25 cellular contexts compared by ENCODE assay signal in genomic region chrX:27924261-27924660, GRCh38. TPM values are rescaled to one million over a fixed set of nuclear protein-coding genes. Genes with fewer than 3 reads are reported as not detected.
A peak's percentile ranks its signal among the peaks of the same experiment; 100 is the strongest.
DNase-seq lines count a peak whose midpoint lies in the region; ATAC-seq and TF ChIP-seq lines count a peak whose summit lies in the region.
"Had no signal": no experiment of that assay in that cellular context is flagged by ENCODE, and none has a peak within 500 bp of the region (broad histone marks: within the 10 kb centered on the region; RNA-seq: fewer than 3 reads in every experiment).

No MANE protein-coding gene starts in this region.

- no peak for TF ChIP-seq RAD21 in IMR-90 (IDR thresholded peaks at IDR 0.05; ENCODE audit: low read length)

- no peak overlapping the region for H3K9ac ChIP-seq in IMR-90 (ENCODE audit: low read depth, low read length)
- no peak overlapping the region for H3K9ac ChIP-seq in mammary epithelial cell (ENCODE audit: insufficient read depth, low read length)
- H3K9ac ChIP-seq: BLaER1 had no signal

- H4K5ac ChIP-seq in IMR-90 (ENCODE audit: low read depth, low read length): no peak overlapping the region

- H3K27me3 ChIP-seq in IMR-90 (ENCODE audit: control insufficient read depth, insufficient read depth, low read length) (no peaks in the 10 kb centered on the region), mammary epithelial cell (ENCODE audit: insufficient read depth, low read length) (no peaks in the 10 kb centered on the region), foreskin keratinocyte (no peaks in the 10 kb centered on the region)

- no peaks in the 10 kb centered on the region for H3K4me1 ChIP-seq in IMR-90 (ENCODE audit: control insufficient read depth, insufficient read depth, low read length)
- H3K4me1 ChIP-seq in mammary epithelial cell (ENCODE audit: insufficient read depth, low read length): peaks cover 3% of the 10 kb centered on the region
- peaks cover 8% of the 10 kb centered on the region for H3K4me1 ChIP-seq in foreskin keratinocyte
- H3K4me1 ChIP-seq: BLaER1, HAP-1 had no signal

- intact Hi-C loops in IMR-90 (cut with micrococcal nuclease): no loop called here
- intact Hi-C loops in mammary epithelial cell (cut with micrococcal nuclease): no loop called here

- 20% methylated on average over 1 of the region's 4 CpGs; no CpG with 5 or more reads in 1 of the 2 experiments for WGBS in IMR-90 (ENCODE audit: extremely low coverage in 2 of 2, insufficient read length in 1 of 2), 2 experiments
- WGBS in mammary epithelial cell (ENCODE audit: low coverage, missing lambda C conversion rate): 63% methylated on average over 4 of the region's 4 CpGs

- no peak overlapping the region for H2AK9ac ChIP-seq in IMR-90 (replicated peaks; ENCODE audit: low read depth, low read length, poor library complexity)

- no peak for TF ChIP-seq POLR2A in IMR-90 (IDR thresholded peaks at IDR 0.05; ENCODE audit: low read depth, low read length)

- no TSS peak for BruUV-seq in IMR-90 (replicated peaks; lab: Mats Ljungman, UMichigan)
- BruUV-seq in mammary epithelial cell (replicated peaks; lab: Mats Ljungman, UMichigan): no TSS peak

- H3K79me2 ChIP-seq in mammary epithelial cell (ENCODE audit: insufficient read depth, low read length): no peaks in the 10 kb centered on the region

- ATAC-seq in IMR-90 (ENCODE audit: low read depth): no peak
- peak; percentile 100 for ATAC-seq in foreskin keratinocyte
- ATAC-seq in HG02870 (IDR thresholded peaks at IDR 0.05; ENCODE audit: unreplicated experiment): no peak

- no peaks in the 10 kb centered on the region for H4K20me1 ChIP-seq in IMR-90 (ENCODE audit: insufficient read depth, low read length)
- H4K20me1 ChIP-seq in mammary epithelial cell (ENCODE audit: insufficient read depth, low read length): no peaks in the 10 kb centered on the region
- H4K20me1 ChIP-seq: BLaER1 had no signal

- H3K4me2 ChIP-seq in IMR-90 (ENCODE audit: low read depth, low read length) (no peak overlapping the region), mammary epithelial cell (ENCODE audit: insufficient read depth, low read depth, low read length) (peak overlapping the region; percentile 38)
- H3K4me2 ChIP-seq: BLaER1 had no signal

- no peaks in the 10 kb centered on the region for H3K36me3 ChIP-seq in IMR-90 (ENCODE audit: control insufficient read depth, insufficient read depth, low read length)
- H3K36me3 ChIP-seq in mammary epithelial cell (ENCODE audit: insufficient read depth, low read length): no peaks in the 10 kb centered on the region
- H3K36me3 ChIP-seq: BLaER1, HAP-1 had no signal

- no peak overlapping the region for H4K91ac ChIP-seq in IMR-90 (ENCODE audit: insufficient read depth, low read depth, low read length)

- CTCF ChIA-PET in IMR-90 (lab: Yijun Ruan, JAX): no interaction called here
- CTCF ChIA-PET in mammary epithelial cell (lab: Charles Lee; ENCODE audit: low non-redundant PET): interaction anchor here (0.7 kb wide), 1 partner anchor 571 kb away, joined by 3 read pairs; no protein-coding TSS in a partner anchor

- H2BK15ac ChIP-seq in IMR-90 (ENCODE audit: low read depth, low read length): no peak overlapping the region

- TF ChIP-seq CTCF in IMR-90 (conservative IDR thresholded peaks at IDR 0.05; ENCODE audit: low read depth, low read length): no peak
- TF ChIP-seq CTCF in mammary epithelial cell (conservative IDR thresholded peaks at IDR 0.05 in 1 of 2, IDR thresholded peaks at IDR 0.05 in 1 of 2; ENCODE audit: extremely low read depth in 1 of 2, insufficient read depth in 1 of 2, low read depth in 1 of 2, low read length in 2 of 2): no peak
- no peak for TF ChIP-seq CTCF in foreskin keratinocyte (conservative IDR thresholded peaks at IDR 0.05)

- no peak overlapping the region for H2AFZ ChIP-seq in IMR-90 (replicated peaks; ENCODE audit: low read length, poor library complexity)
- no peak overlapping the region for H2AFZ ChIP-seq in mammary epithelial cell (ENCODE audit: low read depth, low read length)

- H3K14ac ChIP-seq in IMR-90 (replicated peaks; ENCODE audit: low read depth, low read length): no peak overlapping the region

- H4K8ac ChIP-seq in IMR-90 (ENCODE audit: low read depth in 2 of 2, low read length in 2 of 2): no peak overlapping the region

- DNase-seq in ELR (ENCODE audit: low read depth) (peak; percentile 9), IMR-90 (peak; percentile 6), mammary epithelial cell (peak; percentile 62), foreskin keratinocyte (peak; percentile 47 to 79), UCSD-AML1 (lab: John Stamatoyannopoulos, UW; ENCODE audit: unreplicated experiment) (no peak), HK-2 (ENCODE audit: unreplicated experiment) (no peak), retina (no peak)
- DNase-seq: CD4-positive, CD25-positive, alpha-beta regulatory T cell; DMS153; GOT3; HFFc6; KBM-7; MM.1S; NCI-H1048; NCI-H1417; NCI-H1694; NCI-H2029 treated with DMSO at 0.1 percent for 48 hours; NCI-H446 treated with DMSO at 0.1 percent for 48 hours; NCI-H526; RPMI8226; SHP77 treated with DMSO at 0.1 percent for 48 hours had no signal

- H3K4me3 ChIP-seq in IMR-90 (ENCODE audit: insufficient read depth, low read depth, low read length) (no peak overlapping the region), mammary epithelial cell (replicated peaks in 1 of 3; ENCODE audit: insufficient read depth in 1 of 3, low read depth in 2 of 3, low read length in 3 of 3) (no peak overlapping the region)
- H3K4me3 ChIP-seq: BLaER1, HAP-1 had no signal

- POLR2A ChIA-PET in IMR-90 (lab: Charles Lee; ENCODE audit: unreplicated experiment): no interaction called here

- dilution Hi-C loops in IMR-90 (cut with HindIII; ENCODE audit: low sequenced_read_pairs, unreplicated experiment) (no loop called here), mammary epithelial cell (cut with HindIII; ENCODE audit: low sequenced_read_pairs) (no loop called here)

- no peak overlapping the region for H2BK120ac ChIP-seq in IMR-90 (ENCODE audit: low read depth, low read length)

- H3K23ac ChIP-seq in IMR-90 (ENCODE audit: low read depth, low read length): no peak overlapping the region

- H2BK5ac ChIP-seq in IMR-90 (ENCODE audit: low read depth, low read length, poor library complexity, severe bottlenecking): no peak overlapping the region

- no peak overlapping the region for H3K4ac ChIP-seq in IMR-90 (ENCODE audit: low read depth, low read length)

- in situ Hi-C loops in IMR-90 (cut with MboI; ENCODE audit: low sequenced_read_pairs) (no loop called here), mammary epithelial cell (cut with MboI; ENCODE audit: low sequenced_read_pairs in 2 of 2) (no loop called here)

- H3K9me1 ChIP-seq in IMR-90 (ENCODE audit: insufficient read depth, low read length): no peaks in the 10 kb centered on the region

- H3K56ac ChIP-seq in IMR-90 (ENCODE audit: extremely low read depth, insufficient read depth, low read length): no peak overlapping the region

- no peak overlapping the region for H3K18ac ChIP-seq in IMR-90 (ENCODE audit: low read depth, low read length)

- H2AK5ac ChIP-seq in IMR-90 (ENCODE audit: low read depth, low read length): no peak overlapping the region

- no peaks in the 10 kb centered on the region for H3K79me1 ChIP-seq in IMR-90 (ENCODE audit: low read depth in 1 of 2, low read length in 2 of 2)

- H3K9me3 ChIP-seq in IMR-90 (ENCODE audit: control insufficient read depth, insufficient read depth, low read length) (no peaks in the 10 kb centered on the region), mammary epithelial cell (replicated peaks; ENCODE audit: insufficient read depth, low read length) (no peaks in the 10 kb centered on the region)
- H3K9me3 ChIP-seq: BLaER1, HAP-1 had no signal

- H3K27ac ChIP-seq in IMR-90 (ENCODE audit: insufficient read depth, low read length) (no peak overlapping the region), mammary epithelial cell (ENCODE audit: insufficient read depth, low read depth, low read length) (no peak overlapping the region), foreskin keratinocyte (no peak overlapping the region)
- H3K27ac ChIP-seq: BLaER1 had no signal

- no peak overlapping the region for H2BK20ac ChIP-seq in IMR-90 (ENCODE audit: low read depth, low read length)

TF ChIP-seq in IMR-90, 13 proteins besides CTCF, POLR2A, EP300 and RAD21 (continues in another document):
- TF ChIP-seq RFX5 (IDR thresholded peaks at IDR 0.05; ENCODE audit: low read depth, low read length) (no peak), RCOR1 (IDR thresholded peaks at IDR 0.05; ENCODE audit: insufficient replicate concordance, low read length) (no peak), SMC3 (IDR thresholded peaks at IDR 0.05; ENCODE audit: low read depth, low read length) (no peak), BHLHE40 (IDR thresholded peaks at IDR 0.05; ENCODE audit: low read depth, low read length) (no peak), CHD1 (IDR thresholded peaks at IDR 0.05; ENCODE audit: low read depth, low read length) (no peak), MAFK (IDR thresholded peaks at IDR 0.05; ENCODE audit: low read depth, low read length) (no peak), CEBPB (IDR thresholded peaks at IDR 0.05; ENCODE audit: low read depth, low read length) (no peak), USF2 (IDR thresholded peaks at IDR 0.05; ENCODE audit: low read depth, low read length) (no peak), ELK1 (IDR thresholded peaks at IDR 0.05; ENCODE audit: borderline replicate concordance, low read depth, low read length) (no peak), FOS (IDR thresholded peaks at IDR 0.05; ENCODE audit: low read depth, low read length) (no peak)

RNA-seq across cellular contexts. Expression of gene DCAF8L1, which starts 57.0 kb away (rescaled TPM):
- total RNA-seq in IMR-90 (2012; rRNA removed) (not detected in 2 replicates), mammary epithelial cell (not detected), foreskin keratinocyte (not detected in 2 replicates)
- polyA plus RNA-seq in IMR-90 (2012; rRNA removed) (not detected in 2 replicates), mammary epithelial cell (not detected), foreskin keratinocyte (not detected in 2 replicates)
- not detected in 2 replicates for polyA plus RNA-seq in IMR-90 (2012; cell fraction: cytosol; rRNA removed)
- polyA plus RNA-seq in IMR-90 (2012; cell fraction: nucleus; rRNA removed; ENCODE audit: low replicate concordance): not detected in 2 replicates
- not detected for polyA minus RNA-seq in mammary epithelial cell
- total RNA-seq: A172; CD4-positive, CD25-positive, alpha-beta regulatory T cell; HFFc6 had no signal
- polyA plus RNA-seq: CD4-positive, CD25-positive, alpha-beta regulatory T cell had no signal

Comparison
In these comparisons a context has a peak if more than half of its experiments do, and no peak if none do; other contexts are left out.
1. DNase-seq: peak in ELR (single experiment), IMR-90 (single experiment), mammary epithelial cell (single experiment) and foreskin keratinocyte (2 of 2); none in UCSD-AML1 (single experiment), HK-2 (single experiment) and retina (single experiment).